Comparison of ENCODE assay signal across 14 cellular contexts in genomic region chr9:130537346-130538050, GRCh38. TPM values are rescaled to one million over a fixed set of nuclear protein-coding genes. Genes with fewer than 3 reads are reported as not detected.
DNase-seq lines count a peak whose midpoint lies in the region; ATAC-seq and TF ChIP-seq lines count a peak whose summit lies in the region.
"Had no signal": no experiment of that assay in that cellular context is flagged by ENCODE, and none has a peak within 500 bp of the region (broad histone marks: within the 10 kb centered on the region; RNA-seq: fewer than 3 reads in every experiment).

No MANE protein-coding gene starts in this region.

- DNase-seq in RPMI7951 (ENCODE audit: low read depth) (peak; percentile 35), erythroblast (lab: John Stamatoyannopoulos, UW) (peak; percentile 93 to 98), sciatic nerve (ENCODE audit: low spot score) (no peak), NCI-H2171 treated with DMSO at 0.1 percent for 48 hours (lab: John Stamatoyannopoulos, UW) (no peak), NCI-H1105 treated with DMSO at 0.1 percent for 48 hours (lab: John Stamatoyannopoulos, UW) (no peak)
- DNase-seq: activated CD4-positive, alpha-beta T cell treated with anti-CD3 and anti-CD28 coated beads for 4 hours; cortex of kidney; HFFc6; mammary epithelial cell; MG63; NCI-H526; stimulated activated CD4-positive, alpha-beta T cell treated with anti-CD3 and anti-CD28 coated beads, Interleukin-4, amount 100 ng/mL, for 4 hours had no signal

- no peaks in the 10 kb centered on the region for H3K9me3 ChIP-seq in HEK293 (ENCODE audit: control insufficient read depth, insufficient read depth, low read depth, low read length)
- H3K9me3 ChIP-seq: MG63 had no signal

- TF ChIP-seq CTCF in HEK293 (tag by site-specific recombination; IDR thresholded peaks at IDR 0.05) = no peak

- POLR2A ChIA-PET in HEK293 (lab: Yijun Ruan, JAX) = interaction anchor here (0.5 kb wide), 1 partner anchor 587 kb away, joined by 5 read pairs; no protein-coding TSS in a partner anchor

- CTCF ChIA-PET in HEK293 (lab: Yijun Ruan, JAX) = interaction anchor here (0.6 kb wide), 1 partner anchor 102 kb away, joined by 4 read pairs; no protein-coding TSS in a partner anchor

- no peak overlapping the region for H3K27ac ChIP-seq in HEK293 (ENCODE audit: extremely low read depth, low read depth, low read length)

- no peaks in the 10 kb centered on the region for H3K4me1 ChIP-seq in HEK293 (ENCODE audit: control insufficient read depth, insufficient read depth, low read length)

- H3K4me3 ChIP-seq in HEK293 (ENCODE audit: low read depth, low read length) = no peak overlapping the region
- H3K4me3 ChIP-seq: MG63 had no signal

- intact Hi-C loops in sciatic nerve (cut with DNase I) = no loop called here

- ATAC-seq in sciatic nerve = peak; percentile 30
- no peak for ATAC-seq in HG02759 (IDR thresholded peaks at IDR 0.05; ENCODE audit: unreplicated experiment)

- no peaks in the 10 kb centered on the region for H3K36me3 ChIP-seq in HEK293 (ENCODE audit: control insufficient read depth in 2 of 2, insufficient read depth in 1 of 2, low read length in 2 of 2)
- H3K36me3 ChIP-seq: MG63 had no signal

- peak; percentile 89 for TF ChIP-seq POLR2A in erythroblast (IDR thresholded peaks at IDR 0.05; ENCODE audit: low read length)

TF ChIP-seq in HEK293, 187 proteins besides CTCF, POLR2A, EP300 and RAD21:
- TF ChIP-seq EGR2 (tag by site-specific recombination; IDR thresholded peaks at IDR 0.05; ENCODE audit: low read depth) = peak; percentile 80
- TF ChIP-seq ZNF169 (tag by site-specific recombination; IDR thresholded peaks at IDR 0.05) = no peak
- TF ChIP-seq ZFHX2 (tag by site-specific recombination; conservative IDR thresholded peaks at IDR 0.05) = 0 out of 2 replicates have a peak, but pooled peaks have one; percentile 21
TF ChIP-seq in HEK293: peak in this region for 2.

RNA-seq across cellular contexts. Expression of gene FUBP3, which starts 41.9 kb away (rescaled TPM):
- 33.0 and 37.2 TPM in 2 replicates for total RNA-seq in RPMI7951 (2014; rRNA removed; shearing (Covaris generic))
- 53.8 TPM for total RNA-seq in sciatic nerve

Comparison
In these comparisons a context has a peak if more than half of its experiments do, and no peak if none do; other contexts are left out.
1. DNase-seq: peak in RPMI7951 (single experiment) and erythroblast (2 of 2); none in sciatic nerve (single experiment), NCI-H2171 treated with DMSO at 0.1 percent for 48 hours (single experiment) and NCI-H1105 treated with DMSO at 0.1 percent for 48 hours (single experiment).